Comparison of ENCODE assay signal across 30 cellular contexts in the genomic region with DNA sequence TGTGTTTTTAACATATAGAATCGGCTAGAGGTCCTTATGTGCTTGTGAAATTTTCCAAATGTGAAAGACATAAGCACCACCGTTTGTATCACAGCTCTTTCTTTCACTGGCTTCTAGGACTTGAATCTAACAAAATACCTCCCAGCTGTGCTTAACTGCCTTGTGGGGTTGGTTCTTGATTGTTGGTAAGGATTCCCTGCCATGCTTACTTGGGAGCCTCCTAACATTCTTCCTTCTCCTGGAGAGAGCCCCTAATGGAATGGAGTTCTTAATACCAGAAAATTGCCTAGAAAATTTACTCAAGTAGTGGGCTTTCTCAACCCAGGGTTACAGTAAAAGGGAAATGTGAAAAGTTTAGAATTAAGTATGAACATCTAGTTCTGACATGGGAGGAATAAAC.
"Had no signal": no experiment of that assay in that cellular context is flagged by ENCODE, and none has a peak within 500 bp of the region (broad histone marks: within the 10 kb centered on the region; RNA-seq: fewer than 3 reads in every experiment).

No MANE protein-coding gene starts in this region.

- H3K9ac ChIP-seq: parathyroid adenoma had no signal

- ATAC-seq: esophagus mucosa; gastroesophageal sphincter; heart left ventricle; left colon; naive thymus-derived CD8-positive, alpha-beta T cell; right lobe of liver; stimulated activated naive B cell treated with anti-CD40 and anti-IgM and Interleukin-4, amounts not matched to agents 10 μg/mL and 1 μg/mL and 100 μg/mL, for 72 hours; stimulated activated naive CD8-positive, alpha-beta T cell treated with anti-CD3 and anti-CD28 coated beads, Interleukin-15, amount 100 ng/mL, for 72 hours had no signal

- H3K4me1 ChIP-seq: colonic mucosa, gastroesophageal sphincter, heart left ventricle, parathyroid adenoma, right lobe of liver, suprapubic skin, vagina had no signal

- H3K36me3 Mint-ChIP-seq: immature natural killer cell; naive thymus-derived CD8-positive, alpha-beta T cell had no signal

- H3K27ac ChIP-seq: colonic mucosa, epithelial cell of prostate, gastroesophageal sphincter, heart left ventricle, hepatocyte, parathyroid adenoma, right lobe of liver, suprapubic skin, vagina had no signal

- H3K27me3 Mint-ChIP-seq: dendritic cell treated with granulocyte-macrophage colony-stimulating factor and Interleukin-4, amounts not matched to agents 40 ng/mL and 50 ng/mL, for 4 days; progenitor cell of endocrine pancreas; stimulated activated naive B cell treated with anti-CD40 and anti-IgM and Interleukin-4, amounts not matched to agents 10 μg/mL and 1 μg/mL and 100 μg/mL, for 72 hours had no signal

- H3K36me3 ChIP-seq: colonic mucosa, gastroesophageal sphincter, heart left ventricle, right lobe of liver, suprapubic skin, vagina had no signal

- H3K27ac Mint-ChIP-seq: dendritic cell treated with granulocyte-macrophage colony-stimulating factor and Interleukin-4, amounts not matched to agents 40 ng/mL and 50 ng/mL, for 4 days; endodermal cell; immature natural killer cell; naive thymus-derived CD8-positive, alpha-beta T cell; nephron progenitor cell; progenitor cell of endocrine pancreas; stimulated activated naive B cell treated with anti-CD40 and anti-IgM and Interleukin-4, amounts not matched to agents 10 μg/mL and 1 μg/mL and 100 μg/mL, for 72 hours; stimulated activated naive CD8-positive, alpha-beta T cell treated with anti-CD3 and anti-CD28 coated beads, Interleukin-15, amount 100 ng/mL, for 72 hours had no signal

- H3K4me2 ChIP-seq: hepatocyte had no signal

- H3K4me3 Mint-ChIP-seq: dendritic cell treated with granulocyte-macrophage colony-stimulating factor and Interleukin-4, amounts not matched to agents 40 ng/mL and 50 ng/mL, for 4 days; endodermal cell; immature natural killer cell; naive thymus-derived CD8-positive, alpha-beta T cell; nephron progenitor cell; stimulated activated naive B cell treated with anti-CD40 and anti-IgM and Interleukin-4, amounts not matched to agents 10 μg/mL and 1 μg/mL and 100 μg/mL, for 72 hours; stimulated activated naive CD8-positive, alpha-beta T cell treated with anti-CD3 and anti-CD28 coated beads, Interleukin-15, amount 100 ng/mL, for 72 hours had no signal

- H3K4me3 ChIP-seq: colonic mucosa, gastroesophageal sphincter, heart left ventricle, hepatocyte, lung, right lobe of liver, suprapubic skin, vagina had no signal

- H2AFZ ChIP-seq: hepatocyte, parathyroid adenoma had no signal

- H3K9me3 Mint-ChIP-seq: dendritic cell treated with granulocyte-macrophage colony-stimulating factor and Interleukin-4, amounts not matched to agents 40 ng/mL and 50 ng/mL, for 4 days; endodermal cell; nephron progenitor cell; stimulated activated naive CD8-positive, alpha-beta T cell treated with anti-CD3 and anti-CD28 coated beads, Interleukin-15, amount 100 ng/mL, for 72 hours had no signal

- H3K27me3 ChIP-seq: colonic mucosa, gastroesophageal sphincter, heart left ventricle, hepatocyte, right lobe of liver, suprapubic skin, vagina had no signal

- H3K79me2 ChIP-seq: hepatocyte, parathyroid adenoma had no signal

- DNase-seq: colonic mucosa; effector CD8-positive, alpha-beta T cell; endodermal cell; foreskin fibroblast; heart left ventricle; immature natural killer cell; islet precursor cell; kidney glomerular epithelial cell; left colon; mesenchymal stem cell; midbrain; naive thymus-derived CD8-positive, alpha-beta T cell; nephron progenitor cell; right lobe of liver; small intestine; stimulated activated CD4-positive, alpha-beta T cell treated with anti-CD3 and anti-CD28 coated beads, Interleukin-15, amount 100 ng/mL, for 24 hours; stimulated activated CD4-positive, alpha-beta T cell treated with anti-CD3 and anti-CD28 coated beads, Interleukin-2, amount 100 ng/mL, for 48 hours; stimulated activated naive B cell treated with anti-CD40 and anti-IgM and Interleukin-4, amounts not matched to agents 10 μg/mL and 1 μg/mL and 100 μg/mL, for 72 hours; stimulated activated naive CD8-positive, alpha-beta T cell treated with anti-CD3 and anti-CD28 coated beads, Interleukin-15, amount 100 ng/mL, for 72 hours; trophoblast cell had no signal

- H3K9me3 ChIP-seq: colonic mucosa, gastroesophageal sphincter, right lobe of liver, vagina had no signal

- H3K4me1 Mint-ChIP-seq: immature natural killer cell; naive thymus-derived CD8-positive, alpha-beta T cell; nephron progenitor cell; stimulated activated naive CD8-positive, alpha-beta T cell treated with anti-CD3 and anti-CD28 coated beads, Interleukin-15, amount 100 ng/mL, for 72 hours had no signal
